8 cellular contexts compared by ENCODE assay signal in genomic region chr5:179530069-179530998, GRCh38. TPM values are rescaled to one million over a fixed set of nuclear protein-coding genes. Genes with fewer than 3 reads are reported as not detected.
DNase-seq lines count a peak whose midpoint lies in the region; ATAC-seq and TF ChIP-seq lines count a peak whose summit lies in the region.

No MANE protein-coding gene starts in this region.

- CTCF ChIA-PET in activated CD8-positive, alpha-beta T cell treated with anti-CD3 and anti-CD28 coated beads for 36 hours (lab: Charles Lee) = no interaction called here

- ATAC-seq in GM18870 (IDR thresholded peaks at IDR 0.05; ENCODE audit: unreplicated experiment) (peak; percentile 45), HG03342 (IDR thresholded peaks at IDR 0.05; ENCODE audit: unreplicated experiment) (peak; percentile 72)
- ATAC-seq in activated CD8-positive, alpha-beta T cell treated with anti-CD3 and anti-CD28 coated beads for 36 hours = peak; percentile 98

- peaks cover 7% of the 10 kb centered on the region for H3K4me1 Mint-ChIP-seq in activated CD8-positive, alpha-beta T cell treated with anti-CD3 and anti-CD28 coated beads for 36 hours (ENCODE audit: low read depth)
- no peaks in the 10 kb centered on the region for H3K4me1 Mint-ChIP-seq in endothelial cell (ENCODE audit: unreplicated experiment)

- H3K9me3 Mint-ChIP-seq in activated CD8-positive, alpha-beta T cell treated with anti-CD3 and anti-CD28 coated beads for 36 hours = no peaks in the 10 kb centered on the region
- no peaks in the 10 kb centered on the region for H3K9me3 Mint-ChIP-seq in endothelial cell (ENCODE audit: unreplicated experiment)

- no peak overlapping the region for H3K27ac Mint-ChIP-seq in activated CD8-positive, alpha-beta T cell treated with anti-CD3 and anti-CD28 coated beads for 36 hours
- H3K27ac Mint-ChIP-seq in endothelial cell (ENCODE audit: unreplicated experiment) = no peak overlapping the region

- DNase-seq in activated CD8-positive, alpha-beta T cell treated with anti-CD3 and anti-CD28 coated beads for 36 hours = peak; percentile 81
- peak; percentile 73 for DNase-seq in endothelial cell (ENCODE audit: low spot score)
- DNase-seq in stimulated activated CD8-positive, alpha-beta memory T cell treated with anti-CD3 and anti-CD28 coated beads, Interleukin-7, amount 100 ng/mL, for 24 hours (ENCODE audit: low read depth) = peak; percentile 55
- no peak for DNase-seq in NCI-H2171 (lab: John Stamatoyannopoulos, UW)
- no peak for DNase-seq in amniotic stem cell (lab: John Stamatoyannopoulos, UW)

- H3K27me3 ChIP-seq in mucosa of stomach (ENCODE audit: control insufficient read depth, insufficient read depth, low read length) = no peaks in the 10 kb centered on the region

- POLR2A ChIA-PET in activated CD8-positive, alpha-beta T cell treated with anti-CD3 and anti-CD28 coated beads for 36 hours (lab: Charles Lee) = interaction anchor here (1.1 kb wide), 1 partner anchor 32 kb away, joined by 3 read pairs; no protein-coding TSS in a partner anchor

- TF ChIP-seq CTCF in activated CD8-positive, alpha-beta T cell treated with anti-CD3 and anti-CD28 coated beads for 36 hours (IDR thresholded peaks at IDR 0.05) = peak; percentile 52
- TF ChIP-seq CTCF in endothelial cell (IDR thresholded peaks at IDR 0.05; ENCODE audit: unreplicated experiment) = no peak

- H3K4me3 Mint-ChIP-seq in activated CD8-positive, alpha-beta T cell treated with anti-CD3 and anti-CD28 coated beads for 36 hours = peak overlapping the region; percentile 57
- peak overlapping the region; percentile 67 for H3K4me3 Mint-ChIP-seq in endothelial cell (ENCODE audit: unreplicated experiment)

- no peaks in the 10 kb centered on the region for H3K36me3 Mint-ChIP-seq in activated CD8-positive, alpha-beta T cell treated with anti-CD3 and anti-CD28 coated beads for 36 hours (ENCODE audit: low read depth)
- no peaks in the 10 kb centered on the region for H3K36me3 Mint-ChIP-seq in endothelial cell (ENCODE audit: low read depth, unreplicated experiment)

- no peaks in the 10 kb centered on the region for H3K4me1 ChIP-seq in mucosa of stomach (ENCODE audit: control insufficient read depth, insufficient read depth, low read length)

- H3K36me3 ChIP-seq in mucosa of stomach (ENCODE audit: control insufficient read depth, insufficient read depth, low read length) = no peaks in the 10 kb centered on the region

- no peaks in the 10 kb centered on the region for H3K9me3 ChIP-seq in mucosa of stomach (ENCODE audit: control insufficient read depth, low read length)

- H3K9ac ChIP-seq in mucosa of stomach (ENCODE audit: low read length) = peak overlapping the region; percentile 55

- H3K4me3 ChIP-seq in mucosa of stomach (ENCODE audit: low read length) = no peak overlapping the region

- intact Hi-C loops in activated CD8-positive, alpha-beta T cell treated with anti-CD3 and anti-CD28 coated beads for 36 hours (cut with micrococcal nuclease) = no loop called here

- no peaks in the 10 kb centered on the region for H3K27me3 Mint-ChIP-seq in activated CD8-positive, alpha-beta T cell treated with anti-CD3 and anti-CD28 coated beads for 36 hours
- no peaks in the 10 kb centered on the region for H3K27me3 Mint-ChIP-seq in endothelial cell (ENCODE audit: unreplicated experiment)

RNA-seq across cellular contexts. Expression of gene RUFY1, which starts 20.0 kb away (rescaled TPM):
- 10 to 100 TPM; 22.5 to 24.7 TPM for total RNA-seq in activated CD8-positive, alpha-beta T cell treated with anti-CD3 and anti-CD28 coated beads for 36 hours
- total RNA-seq in endothelial cell (ENCODE audit: unreplicated experiment) = 30.5 TPM

Comparison
In these comparisons a context has a peak if more than half of its experiments do, and no peak if none do; other contexts are left out.
1. ATAC-seq: peak in every context shown above with its lines; median percentile 98 in activated CD8-positive, alpha-beta T cell treated with anti-CD3 and anti-CD28 coated beads for 36 hours; 72 in HG03342; 45 in GM18870.
2. DNase-seq: peak in activated CD8-positive, alpha-beta T cell treated with anti-CD3 and anti-CD28 coated beads for 36 hours (single experiment), endothelial cell (single experiment) and stimulated activated CD8-positive, alpha-beta memory T cell treated with anti-CD3 and anti-CD28 coated beads, Interleukin-7, amount 100 ng/mL, for 24 hours (single experiment); none in NCI-H2171 (single experiment) and amniotic stem cell (single experiment).